Comparison of ENCODE assay signal across 8 cellular contexts in genomic region chr3:123286308-123287023, GRCh38.
DNase-seq lines count a peak whose midpoint lies in the region; ATAC-seq and TF ChIP-seq lines count a peak whose summit lies in the region.

No MANE protein-coding gene starts in this region.

- H3K4me1 ChIP-seq in tibial nerve = no peaks in the 10 kb centered on the region

- no peak for TF ChIP-seq EP300 in tibial nerve (IDR thresholded peaks at IDR 0.05)

- peaks cover 0 to 48% (median 0%) of the 10 kb centered on the region in 3 donors for H3K36me3 ChIP-seq in tibial nerve

- TF ChIP-seq POLR2A in tibial nerve (IDR thresholded peaks at IDR 0.05) = no peak

- no peaks in the 10 kb centered on the region for H3K27me3 ChIP-seq in tibial nerve

- no peaks in the 10 kb centered on the region for H3K9me3 ChIP-seq in tibial nerve

- DNase-seq in activated CD4-positive, alpha-beta T cell treated with anti-CD3 and anti-CD28 coated beads for 48 hours = peak; percentile 58
- DNase-seq in activated CD4-positive, alpha-beta T cell treated with anti-CD3 and anti-CD28 coated beads for 1 hour = no peak
- peak; percentile 62 for DNase-seq in RPMI7951 (ENCODE audit: low read depth)
- DNase-seq in cerebellar cortex (ENCODE audit: low spot score) = peak; percentile 51
- DNase-seq in left lobe of liver (ENCODE audit: low spot score) = no peak
- peak in 1 of 2 donors; percentile 20 for DNase-seq in tibial nerve (ENCODE audit: low spot score in 2 of 2)

- no peak overlapping the region for H3K27ac ChIP-seq in tibial nerve

- H3K4me3 ChIP-seq in tibial nerve = no peak overlapping the region

- peak; percentile 63 for ATAC-seq in HG02759 (IDR thresholded peaks at IDR 0.05; ENCODE audit: unreplicated experiment)
- peak; percentile 78 for ATAC-seq in left lobe of liver
- ATAC-seq in GM21737 (IDR thresholded peaks at IDR 0.05; ENCODE audit: unreplicated experiment) = no peak

- WGBS in tibial nerve, 2 donors = 77 to 82% methylated on average over 14 to 16 of the region's 16 CpGs

- TF ChIP-seq CTCF in tibial nerve (IDR thresholded peaks at IDR 0.05) = peak; percentile 15 to 22 (median 22)

Comparison
In these comparisons a context has a peak if more than half of its experiments do, and no peak if none do; other contexts are left out.
1. DNase-seq: peak in activated CD4-positive, alpha-beta T cell treated with anti-CD3 and anti-CD28 coated beads for 48 hours (single experiment), RPMI7951 (single experiment) and cerebellar cortex (single experiment); none in activated CD4-positive, alpha-beta T cell treated with anti-CD3 and anti-CD28 coated beads for 1 hour (single experiment) and left lobe of liver (single experiment).